ENCODE assay signal across 9 cellular contexts in genomic region chr3:195546130-195546560, GRCh38. TPM values are rescaled to one million over a fixed set of nuclear protein-coding genes. Genes with fewer than 3 reads are reported as not detected.
A peak's percentile ranks its signal among the peaks of the same experiment; 100 is the strongest.
DNase-seq lines count a peak whose midpoint lies in the region; ATAC-seq and TF ChIP-seq lines count a peak whose summit lies in the region.
"Had no signal": no experiment of that assay in that cellular context is flagged by ENCODE, and none has a peak within 500 bp of the region (broad histone marks: within the 10 kb centered on the region; RNA-seq: fewer than 3 reads in every experiment).

No MANE protein-coding gene starts in this region.

- H3K4me3 Mint-ChIP-seq in nephron, result peak overlapping the region in 2 of 3 experiments; percentile 47 to 80

- ATAC-seq in body of pancreas, result peak; percentile 19
- no peak for ATAC-seq in GM18873 (IDR thresholded peaks at IDR 0.05; ENCODE audit: low FRiP score, unreplicated experiment)
- ATAC-seq in HG02678 (IDR thresholded peaks at IDR 0.05; ENCODE audit: unreplicated experiment), result no peak

- no peaks in the 10 kb centered on the region for H3K9me3 Mint-ChIP-seq in nephron

- peaks cover 4% of the 10 kb centered on the region for H3K27me3 Mint-ChIP-seq in nephron (ENCODE audit: low read depth)

- intact Hi-C loops in body of pancreas (cut with DNase I), result no loop called here

- WGBS in body of pancreas, 2 donors, result 18 to 24% methylated on average over 4 of the region's 4 CpGs

- H3K4me1 ChIP-seq in body of pancreas, result peaks cover 32% of the 10 kb centered on the region

- DNase-seq in AG09309 (ENCODE audit: low read depth) (peak; percentile 53), LHCN-M2 (ENCODE audit: low read depth) (peak; percentile 83), body of pancreas (peak; percentile 57 to 91 (median 72)), NCI-H146 (lab: John Stamatoyannopoulos, UW) (no peak), NCI-H526 treated with DMSO at 0.1 percent for 48 hours (lab: John Stamatoyannopoulos, UW) (no peak)
- DNase-seq: midbrain had no signal

- no peaks in the 10 kb centered on the region for H3K36me3 ChIP-seq in body of pancreas (replicated peaks in 1 of 2; ENCODE audit: insufficient read depth in 1 of 2, low read depth in 2 of 2)

- no peaks in the 10 kb centered on the region for H3K9me3 ChIP-seq in body of pancreas

- no peak for TF ChIP-seq CTCF in AG09309 (IDR thresholded peaks at IDR 0.05; ENCODE audit: control insufficient read depth, insufficient read depth, low read depth, low read length, missing control alignments)
- no peak for TF ChIP-seq CTCF in body of pancreas (IDR thresholded peaks at IDR 0.05)
- no peak for TF ChIP-seq CTCF in nephron (IDR thresholded peaks at IDR 0.05; ENCODE audit: unreplicated experiment in 3 of 3)

- H3K36me3 Mint-ChIP-seq in nephron (ENCODE audit: low read depth), result no peaks in the 10 kb centered on the region

- TF ChIP-seq POLR2A in body of pancreas (IDR thresholded peaks at IDR 0.05), result no peak

- peak overlapping the region in 2 of 3 experiments; percentile 30 to 79 for H3K27ac Mint-ChIP-seq in nephron

- H3K4me1 Mint-ChIP-seq in nephron, result peaks cover 69% of the 10 kb centered on the region

- H3K27ac ChIP-seq in body of pancreas, result peak overlapping the region; percentile 29 to 77 (median 51)

- H3K27me3 ChIP-seq in body of pancreas, result no peaks in the 10 kb centered on the region

- no peak overlapping the region for H3K4me3 ChIP-seq in AG09309 (ENCODE audit: control insufficient read depth, low read depth, low read length)
- H3K4me3 ChIP-seq in body of pancreas, result no peak overlapping the region

RNA-seq across cellular contexts. Expression of gene PPP1R2, which starts 3.0 kb away (rescaled TPM):
- total RNA-seq in LHCN-M2 (2014; rRNA removed), result 27.7 and 30.8 TPM in 2 replicates
- polyA plus RNA-seq in LHCN-M2 (2012), result 14.2 TPM
- 10 to 100 TPM; 32.7 to 42.5 TPM for total RNA-seq in body of pancreas

RNA-seq across cellular contexts. Expression of gene APOD, which starts 37.6 kb away (rescaled TPM):
- total RNA-seq in LHCN-M2 (2014; rRNA removed) (2.8 and 3.8 TPM in 2 replicates), body of pancreas (100 to 1,000 TPM; 343 to 463 TPM)
- 0.81 TPM for polyA plus RNA-seq in LHCN-M2 (2012)

Comparison
In these comparisons a context has a peak if more than half of its experiments do, and no peak if none do; other contexts are left out.
1. DNase-seq: peak in AG09309 (single experiment), LHCN-M2 (single experiment) and body of pancreas (4 of 4); none in NCI-H146 (single experiment) and NCI-H526 treated with DMSO at 0.1 percent for 48 hours (single experiment).
2. RNA of gene APOD, which starts 37.6 kb away (total RNA-seq): 343 to 463 TPM in body of pancreas; 2.8 to 3.8 TPM in LHCN-M2; every median in the first group is over 10 times any median in the second.